ENCODE assay signal across 1 cellular context in genomic region chr18:72541871-72542690, GRCh38.
TF ChIP-seq lines count a peak whose summit lies in the region.

No MANE protein-coding gene starts in this region.

TF ChIP-seq in GM23338, 12 proteins besides CTCF, POLR2A, EP300 and RAD21 (continued from another document):
- no peak for TF ChIP-seq ZNF462 (CRISPR knock-in tag; IDR thresholded peaks at IDR 0.05)
- no peak for TF ChIP-seq EZH2 (IDR thresholded peaks at IDR 0.05; ENCODE audit: low read depth, unreplicated experiment)
- TF ChIP-seq ZNF331 (CRISPR knock-in tag; IDR thresholded peaks at IDR 0.05; ENCODE audit: low read depth), result no peak
- TF ChIP-seq POLR2AphosphoS5 (IDR thresholded peaks at IDR 0.05; ENCODE audit: low read depth), result no peak
- no peak for TF ChIP-seq STAT1 (IDR thresholded peaks at IDR 0.05; ENCODE audit: unreplicated experiment)
- TF ChIP-seq REST (IDR thresholded peaks at IDR 0.05; ENCODE audit: unreplicated experiment), result no peak
